25 cellular contexts compared by ENCODE assay signal in the genomic region with DNA sequence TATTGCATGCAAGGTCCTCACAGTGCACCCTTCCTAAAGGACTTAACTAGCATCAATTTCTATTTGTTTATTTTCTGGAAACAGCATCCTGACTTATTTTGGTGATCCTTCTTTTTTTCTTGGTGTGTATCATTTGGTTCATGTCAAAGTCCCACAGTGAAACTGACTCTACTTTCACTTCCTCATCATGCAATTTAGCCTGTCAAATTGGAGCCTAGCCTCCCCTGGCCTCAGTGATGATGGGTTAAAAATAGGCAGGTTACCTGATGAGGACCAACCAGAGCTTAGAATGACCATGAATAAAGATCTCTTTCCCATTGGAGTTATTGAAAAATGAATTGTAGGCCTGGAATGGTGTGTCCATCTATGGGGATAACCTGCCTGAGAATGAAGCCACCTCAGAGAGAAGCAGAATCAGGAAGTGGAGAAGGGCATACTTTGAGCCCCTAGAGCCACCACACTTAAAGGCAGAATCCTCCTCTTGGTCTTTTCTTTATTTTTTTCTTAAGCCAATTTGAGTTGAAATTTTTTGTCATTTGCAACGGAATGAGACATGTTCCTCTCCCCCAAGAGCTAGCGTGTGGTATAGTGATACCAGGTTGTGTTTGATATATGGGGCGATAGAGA.
DNase-seq lines count a peak whose midpoint lies in the region; ATAC-seq and TF ChIP-seq lines count a peak whose summit lies in the region.
"Had no signal": no experiment of that assay in that cellular context is flagged by ENCODE, and none has a peak within 500 bp of the region (broad histone marks: within the 10 kb centered on the region; RNA-seq: fewer than 3 reads in every experiment).

No MANE protein-coding gene starts in this region.

- 0 out of 2 replicates have a peak, but pooled peaks cover 18% of the 10 kb centered on the region for H3K9me2 ChIP-seq in GM23338 (ENCODE audit: insufficient read depth)

- H3K27ac ChIP-seq in BLaER1 (peak overlapping the region; percentile 38), GM23338 (ENCODE audit: low read depth) (no peak overlapping the region)
- H3K27ac ChIP-seq: GM23248, hepatocyte, neutrophil, PC-9, right atrium auricular region, SK-N-MC, stomach had no signal

- H3K36me3 Mint-ChIP-seq in Calu3 (ENCODE audit: insufficient read depth, unreplicated experiment), result no peaks in the 10 kb centered on the region
- no peaks in the 10 kb centered on the region for H3K36me3 Mint-ChIP-seq in GM23338 (ENCODE audit: low read depth)

- H4K20me1 ChIP-seq in BLaER1 (no peaks in the 10 kb centered on the region), GM23338 (replicated peaks; ENCODE audit: insufficient read depth) (no peaks in the 10 kb centered on the region)

- DNase-seq in NOMO-1 treated with dmso at 0.1 percent for 144 hours (lab: John Stamatoyannopoulos, UW; ENCODE audit: unreplicated experiment), result peak; percentile 65
- no peak for DNase-seq in epidermal melanocyte (ENCODE audit: insufficient read length, low spot score)
- no peak for DNase-seq in Calu3
- DNase-seq in GM23338 (ENCODE audit: low spot score), result no peak
- DNase-seq: activated CD4-positive, alpha-beta T cell treated with anti-CD3 and anti-CD28 coated beads for 4 hours; activated CD8-positive, alpha-beta memory T cell treated with anti-CD3 and anti-CD28 coated beads, Interleukin-2, amount 50 U/mL, for 4 hours; activated gamma-delta T cell treated with Interleukin-2 at 50 U/mL for 16 hours; C1 segment of cervical spinal cord; DMS53; effector memory CD8-positive, alpha-beta T cell; GM23248; mucosa of descending colon; NCI-H1930; PC-9; stomach; T1000 had no signal

- H3K27me3 ChIP-seq in BLaER1 (no peaks in the 10 kb centered on the region), GM23338 (ENCODE audit: insufficient read depth) (no peaks in the 10 kb centered on the region)
- H3K27me3 ChIP-seq: hepatocyte, right atrium auricular region, stomach had no signal

- H3K4me2 ChIP-seq in BLaER1 (peak overlapping the region; percentile 67), GM23338 (no peak overlapping the region)
- H3K4me2 ChIP-seq: hepatocyte, PC-9 had no signal

- ATAC-seq in GM19023 (IDR thresholded peaks at IDR 0.05; ENCODE audit: unreplicated experiment) (peak; percentile 71), HG03159 (IDR thresholded peaks at IDR 0.05; ENCODE audit: unreplicated experiment) (peak; percentile 96), HG03280 (IDR thresholded peaks at IDR 0.05; ENCODE audit: unreplicated experiment) (no peak), GM23338 (no peak)
- ATAC-seq: effector memory CD8-positive, alpha-beta T cell; mucosa of descending colon had no signal

- H3K27me3 Mint-ChIP-seq in Calu3 (ENCODE audit: unreplicated experiment), result no peaks in the 10 kb centered on the region
- peaks cover 2% of the 10 kb centered on the region for H3K27me3 Mint-ChIP-seq in GM23338 (ENCODE audit: insufficient read depth, low read depth, poor library complexity)
- H3K27me3 Mint-ChIP-seq: central memory CD8-positive, alpha-beta T cell; effector memory CD8-positive, alpha-beta T cell had no signal

- H3K27ac Mint-ChIP-seq in Calu3 (ENCODE audit: unreplicated experiment) (no peak overlapping the region), GM23338 (no peak overlapping the region)
- H3K27ac Mint-ChIP-seq: effector memory CD8-positive, alpha-beta T cell had no signal

- H3K9me3 ChIP-seq in BLaER1, result no peaks in the 10 kb centered on the region
- H3K9me3 ChIP-seq: mucosa of descending colon, neutrophil, right atrium auricular region, stomach had no signal

- no peak overlapping the region for H3K9ac ChIP-seq in BLaER1
- H3K9ac ChIP-seq: GM23248 had no signal

- H3K4me1 Mint-ChIP-seq in Calu3 (ENCODE audit: low read depth, unreplicated experiment), result no peaks in the 10 kb centered on the region
- no peaks in the 10 kb centered on the region for H3K4me1 Mint-ChIP-seq in GM23338
- H3K4me1 Mint-ChIP-seq: central memory CD8-positive, alpha-beta T cell had no signal

- no peak overlapping the region for H2AFZ ChIP-seq in GM23338
- H2AFZ ChIP-seq: GM23248, hepatocyte, PC-9 had no signal

- H3K4me3 ChIP-seq in BLaER1 (no peak overlapping the region), GM23338 (no peak overlapping the region)
- H3K4me3 ChIP-seq: GM23248, hepatocyte, mucosa of descending colon, PC-9, right atrium auricular region, SK-N-MC, stomach had no signal

- H3K9me3 Mint-ChIP-seq in Calu3 (ENCODE audit: low read depth, unreplicated experiment) (no peaks in the 10 kb centered on the region), GM23338 (no peaks in the 10 kb centered on the region)

- H3F3A ChIP-seq in GM23338 (replicated peaks; ENCODE audit: low read depth), result no peaks in the 10 kb centered on the region

- no peaks in the 10 kb centered on the region for H3K79me2 ChIP-seq in GM23338 (replicated peaks; ENCODE audit: insufficient read depth)
- H3K79me2 ChIP-seq: hepatocyte had no signal

- BruUV-seq in Calu3 (replicated peaks; lab: Mats Ljungman, UMichigan), result no TSS peak

- TF ChIP-seq CTCF in Calu3 (IDR thresholded peaks at IDR 0.05; ENCODE audit: unreplicated experiment) (no peak), GM23338 (conservative IDR thresholded peaks at IDR 0.05; ENCODE audit: low read depth in 2 of 2) (no peak)

- H3K4me1 ChIP-seq in BLaER1 (peaks cover 39% of the 10 kb centered on the region), GM23338 (ENCODE audit: insufficient read depth) (no peaks in the 10 kb centered on the region)
- H3K4me1 ChIP-seq: right atrium auricular region, stomach had no signal

- H3K4me3 Mint-ChIP-seq in Calu3 (ENCODE audit: low read depth, unreplicated experiment), result no peak overlapping the region
- H3K4me3 Mint-ChIP-seq in GM23338, result no peak overlapping the region
- H3K4me3 Mint-ChIP-seq: central memory CD8-positive, alpha-beta T cell; effector memory CD8-positive, alpha-beta T cell had no signal

- intact Hi-C loops in Calu3 (cut with micrococcal nuclease; ENCODE audit: unreplicated experiment), result no loop called here

- CTCF ChIA-PET in Calu3 (lab: Charles Lee), result no interaction called here

- no peaks in the 10 kb centered on the region for H3K36me3 ChIP-seq in BLaER1
- H3K36me3 ChIP-seq in GM23338 (ENCODE audit: insufficient read depth), result no peaks in the 10 kb centered on the region
- H3K36me3 ChIP-seq: neutrophil, right atrium auricular region, stomach had no signal

TF ChIP-seq in GM23338, 12 proteins besides CTCF, POLR2A, EP300 and RAD21 (continues in another document):
- TF ChIP-seq JUNB (IDR thresholded peaks at IDR 0.05; ENCODE audit: unreplicated experiment) (no peak), STAT1 (IDR thresholded peaks at IDR 0.05; ENCODE audit: unreplicated experiment) (no peak)
- TF ChIP-seq, protein P1, sequence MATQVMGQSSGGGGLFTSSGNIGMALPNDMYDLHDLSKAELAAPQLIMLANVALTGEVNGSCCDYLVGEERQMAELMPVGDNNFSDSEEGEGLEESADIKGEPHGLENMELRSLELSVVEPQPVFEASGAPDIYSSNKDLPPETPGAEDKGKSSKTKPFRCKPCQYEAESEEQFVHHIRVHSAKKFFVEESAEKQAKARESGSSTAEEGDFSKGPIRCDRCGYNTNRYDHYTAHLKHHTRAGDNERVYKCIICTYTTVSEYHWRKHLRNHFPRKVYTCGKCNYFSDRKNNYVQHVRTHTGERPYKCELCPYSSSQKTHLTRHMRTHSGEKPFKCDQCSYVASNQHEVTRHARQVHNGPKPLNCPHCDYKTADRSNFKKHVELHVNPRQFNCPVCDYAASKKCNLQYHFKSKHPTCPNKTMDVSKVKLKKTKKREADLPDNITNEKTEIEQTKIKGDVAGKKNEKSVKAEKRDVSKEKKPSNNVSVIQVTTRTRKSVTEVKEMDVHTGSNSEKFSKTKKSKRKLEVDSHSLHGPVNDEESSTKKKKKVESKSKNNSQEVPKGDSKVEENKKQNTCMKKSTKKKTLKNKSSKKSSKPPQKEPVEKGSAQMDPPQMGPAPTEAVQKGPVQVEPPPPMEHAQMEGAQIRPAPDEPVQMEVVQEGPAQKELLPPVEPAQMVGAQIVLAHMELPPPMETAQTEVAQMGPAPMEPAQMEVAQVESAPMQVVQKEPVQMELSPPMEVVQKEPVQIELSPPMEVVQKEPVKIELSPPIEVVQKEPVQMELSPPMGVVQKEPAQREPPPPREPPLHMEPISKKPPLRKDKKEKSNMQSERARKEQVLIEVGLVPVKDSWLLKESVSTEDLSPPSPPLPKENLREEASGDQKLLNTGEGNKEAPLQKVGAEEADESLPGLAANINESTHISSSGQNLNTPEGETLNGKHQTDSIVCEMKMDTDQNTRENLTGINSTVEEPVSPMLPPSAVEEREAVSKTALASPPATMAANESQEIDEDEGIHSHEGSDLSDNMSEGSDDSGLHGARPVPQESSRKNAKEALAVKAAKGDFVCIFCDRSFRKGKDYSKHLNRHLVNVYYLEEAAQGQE (IDR thresholded peaks at IDR 0.05; ENCODE audit: unreplicated experiment), result no peak
- TF ChIP-seq, protein P2, sequence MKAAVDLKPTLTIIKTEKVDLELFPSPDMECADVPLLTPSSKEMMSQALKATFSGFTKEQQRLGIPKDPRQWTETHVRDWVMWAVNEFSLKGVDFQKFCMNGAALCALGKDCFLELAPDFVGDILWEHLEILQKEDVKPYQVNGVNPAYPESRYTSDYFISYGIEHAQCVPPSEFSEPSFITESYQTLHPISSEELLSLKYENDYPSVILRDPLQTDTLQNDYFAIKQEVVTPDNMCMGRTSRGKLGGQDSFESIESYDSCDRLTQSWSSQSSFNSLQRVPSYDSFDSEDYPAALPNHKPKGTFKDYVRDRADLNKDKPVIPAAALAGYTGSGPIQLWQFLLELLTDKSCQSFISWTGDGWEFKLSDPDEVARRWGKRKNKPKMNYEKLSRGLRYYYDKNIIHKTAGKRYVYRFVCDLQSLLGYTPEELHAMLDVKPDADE (IDR thresholded peaks at IDR 0.05), result no peak

Comparison
In these comparisons a context has a peak if more than half of its experiments do, and no peak if none do; other contexts are left out.
1. ATAC-seq: peak in GM19023 (single experiment) and HG03159 (single experiment); none in HG03280 (single experiment) and GM23338 (single experiment).